In the genomic region with DNA sequence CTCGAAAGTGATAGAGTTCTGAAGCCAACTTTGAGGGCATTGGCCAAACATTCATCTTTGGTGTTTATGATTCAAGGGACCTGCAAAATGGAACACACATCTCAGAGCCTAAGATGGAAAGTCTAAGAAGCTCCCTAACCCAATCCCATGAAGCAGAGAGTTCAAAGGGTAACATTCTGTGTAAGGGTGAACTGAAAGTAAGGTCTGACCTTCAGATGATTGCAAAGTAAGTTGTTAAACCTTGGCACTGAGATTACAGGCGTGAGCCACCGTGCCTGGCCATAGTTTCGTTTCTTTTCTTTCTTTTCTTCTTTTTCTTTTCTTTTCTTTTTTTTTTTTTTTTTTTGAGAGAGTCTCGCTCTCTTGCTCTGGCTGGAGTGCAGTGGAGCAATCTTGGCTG, we compare ENCODE assay signal across 20 cellular contexts. TPM values are rescaled to one million over a fixed set of nuclear protein-coding genes. Genes with fewer than 3 reads are reported as not detected.
A peak's percentile ranks its signal among the peaks of the same experiment; 100 is the strongest.
DNase-seq lines count a peak whose midpoint lies in the region; ATAC-seq, FAIRE-seq and TF ChIP-seq lines count a peak whose summit lies in the region.
"Had no signal": no experiment of that assay in that cellular context is flagged by ENCODE, and none has a peak within 500 bp of the region (broad histone marks: within the 10 kb centered on the region; RNA-seq: fewer than 3 reads in every experiment).

No MANE protein-coding gene starts in this region.

- CTCF ChIA-PET in activated CD4-positive, alpha-beta T cell treated with anti-CD3 and anti-CD28 coated beads for 36 hours (lab: Charles Lee) = interaction anchor here (0.6 to 2.1 kb wide), 4 partner anchors 32 to 164 kb away, joined by 3 to 7 read pairs (median 6); partner anchors contain the start of gene ZNF282

- H3K4me3 Mint-ChIP-seq in activated CD4-positive, alpha-beta T cell treated with anti-CD3 and anti-CD28 coated beads for 36 hours = peak overlapping the region; percentile 93
- H3K4me3 Mint-ChIP-seq in naive thymus-derived CD8-positive, alpha-beta T cell = peak overlapping the region in 8 of 10 donors; percentile 36 to 96 (median 70)

- H3K9me2 ChIP-seq in Karpas-422 (replicated peaks; ENCODE audit: insufficient read depth, low read length) = no peaks in the 10 kb centered on the region

- H2AFZ ChIP-seq in Karpas-422 (ENCODE audit: low read length) = no peak overlapping the region

- intact Hi-C loops in activated CD4-positive, alpha-beta T cell treated with anti-CD3 and anti-CD28 coated beads for 36 hours (cut with DNase I, micrococcal nuclease) = loop anchor here in 1 of 2 experiments (5.0 to 10.0 kb wide), 2 partner anchors 357 to 1211 kb away; partner anchors contain the start of genes EZH2 and GIMAP8
- intact Hi-C loops in adrenal gland (cut with DNase I) = no loop called here

- peak overlapping the region; percentile 29 for H3K27ac Mint-ChIP-seq in activated CD4-positive, alpha-beta T cell treated with anti-CD3 and anti-CD28 coated beads for 36 hours
- peak overlapping the region in 1 of 10 donors; percentile 30 for H3K27ac Mint-ChIP-seq in naive thymus-derived CD8-positive, alpha-beta T cell

- ATAC-seq in activated CD4-positive, alpha-beta T cell treated with anti-CD3 and anti-CD28 coated beads for 36 hours = no peak
- ATAC-seq in naive thymus-derived CD8-positive, alpha-beta T cell = no peak
- no peak for ATAC-seq in HG03175 (IDR thresholded peaks at IDR 0.05; ENCODE audit: unreplicated experiment)

- 54 to 67% (median 58%) methylated on average over 5 of the region's 5 CpGs for WGBS in adrenal gland, 4 donors

- DNase-seq in activated CD4-positive, alpha-beta T cell treated with anti-CD3 and anti-CD28 coated beads for 36 hours = no peak
- no peak for DNase-seq in activated CD4-positive, alpha-beta T cell treated with anti-CD3 and anti-CD28 coated beads for 1 hour
- DNase-seq in Karpas-422 = peak; percentile 41
- peak in 2 of 7 donors; percentile 25 to 39 for DNase-seq in adrenal gland
- no peak for DNase-seq in naive thymus-derived CD8-positive, alpha-beta T cell
- no peak for DNase-seq in NCI-H1694 (lab: John Stamatoyannopoulos, UW)
- DNase-seq in D721Med (ENCODE audit: insufficient read length, low spot score) = no peak
- DNase-seq: 8988T; DMS153; KBM-7; NCI-H1048; NCI-H2081; NCI-H510A; stimulated activated CD8-positive, alpha-beta memory T cell treated with anti-CD3 and anti-CD28 coated beads, Interleukin-4, amount 100 ng/mL, for 48 hours; testis had no signal

- TF ChIP-seq CTCF in adrenal gland (IDR thresholded peaks at IDR 0.05) (no peak), D721Med (IDR thresholded peaks at IDR 0.05; ENCODE audit: insufficient read depth, missing control alignments) (no peak)

- H3K9ac ChIP-seq in Karpas-422 (ENCODE audit: low read length) = no peak overlapping the region

- no peak overlapping the region for H3K4me3 ChIP-seq in Karpas-422 (ENCODE audit: low read length)
- no peak overlapping the region for H3K4me3 ChIP-seq in adrenal gland
- H3K4me3 ChIP-seq: cardiac muscle cell, prostate gland, skin epidermis, testis had no signal

- H3K36me3 Mint-ChIP-seq in activated CD4-positive, alpha-beta T cell treated with anti-CD3 and anti-CD28 coated beads for 36 hours (ENCODE audit: low read depth) = peaks cover 35% of the 10 kb centered on the region
- peaks cover 6 to 10% (median 7%) of the 10 kb centered on the region in 3 donors for H3K36me3 Mint-ChIP-seq in naive thymus-derived CD8-positive, alpha-beta T cell

- H3K9me3 ChIP-seq in Karpas-422 (ENCODE audit: low read length) = peaks cover 6% of the 10 kb centered on the region; the same call in 1 of the 2 replicates
- H3K9me3 ChIP-seq in adrenal gland (replicated peaks in 1 of 3) = no peaks in the 10 kb centered on the region
- H3K9me3 ChIP-seq: prostate gland, testis had no signal

- peaks cover 53% of the 10 kb centered on the region for H3K4me1 Mint-ChIP-seq in activated CD4-positive, alpha-beta T cell treated with anti-CD3 and anti-CD28 coated beads for 36 hours
- peaks cover 15 to 63% (median 49%) of the 10 kb centered on the region in 4 donors for H3K4me1 Mint-ChIP-seq in naive thymus-derived CD8-positive, alpha-beta T cell

- no peaks in the 10 kb centered on the region for H4K20me1 ChIP-seq in Karpas-422 (ENCODE audit: insufficient read depth, low read depth, low read length)

- H3K79me2 ChIP-seq in Karpas-422 (ENCODE audit: low read length) = peaks cover 70% of the 10 kb centered on the region

- no peaks in the 10 kb centered on the region for H3K27me3 Mint-ChIP-seq in activated CD4-positive, alpha-beta T cell treated with anti-CD3 and anti-CD28 coated beads for 36 hours
- H3K27me3 Mint-ChIP-seq in naive thymus-derived CD8-positive, alpha-beta T cell = peaks cover 0 to 3% (median 2%) of the 10 kb centered on the region in 5 donors

- H3K36me3 ChIP-seq in Karpas-422 (ENCODE audit: insufficient read depth, low read length) = peaks cover 9% of the 10 kb centered on the region
- no peaks in the 10 kb centered on the region for H3K36me3 ChIP-seq in adrenal gland (replicated peaks in 1 of 2)
- H3K36me3 ChIP-seq: cardiac muscle cell, prostate gland had no signal

- H3K27ac ChIP-seq in Karpas-422 (ENCODE audit: low read length) (no peak overlapping the region), adrenal gland (peak overlapping the region in 4 of 5 donors; percentile 10 to 52 (median 30))
- H3K27ac ChIP-seq: cardiac muscle cell, prostate gland, skin epidermis, testis had no signal

- no peak for FAIRE-seq in D721Med (lab: Jason Lieb, UNC)
- FAIRE-seq: GM12891 had no signal

- H3K27me3 ChIP-seq in Karpas-422 (ENCODE audit: low read length) (no peaks in the 10 kb centered on the region), adrenal gland (no peaks in the 10 kb centered on the region)
- H3K27me3 ChIP-seq: testis had no signal

- peaks cover 40% of the 10 kb centered on the region for H3K4me1 ChIP-seq in Karpas-422 (ENCODE audit: low read length)
- H3K4me1 ChIP-seq in adrenal gland (replicated peaks in 1 of 2) = peaks cover 10 to 32% of the 10 kb centered on the region in 2 donors
- H3K4me1 ChIP-seq: prostate gland had no signal

- no peak for TF ChIP-seq POLR2A in adrenal gland (IDR thresholded peaks at IDR 0.05)

- H3K4me2 ChIP-seq in Karpas-422 (ENCODE audit: low read depth, low read length, poor library complexity, severe bottlenecking) = no peak overlapping the region

- peaks cover 9% of the 10 kb centered on the region for H3K9me3 Mint-ChIP-seq in activated CD4-positive, alpha-beta T cell treated with anti-CD3 and anti-CD28 coated beads for 36 hours (ENCODE audit: low read depth)
- peaks cover 0 to 9% (median 0%) of the 10 kb centered on the region in 9 donors for H3K9me3 Mint-ChIP-seq in naive thymus-derived CD8-positive, alpha-beta T cell

- POLR2A ChIA-PET in activated CD4-positive, alpha-beta T cell treated with anti-CD3 and anti-CD28 coated beads for 36 hours (lab: Charles Lee) = interaction anchor here (0.7 kb wide), 1 partner anchor 55 kb away, joined by 4 read pairs; no protein-coding TSS in a partner anchor
- POLR2A ChIA-PET in naive thymus-derived CD8-positive, alpha-beta T cell (lab: Charles Lee) = interaction anchor here (0.6 to 0.8 kb wide), 6 partner anchors 8 to 620 kb away, joined by 3 to 7 read pairs (median 4); partner anchors contain the start of gene ZNF783

RNA-seq across cellular contexts. Expression of gene ZNF212, which starts 2.2 kb away (rescaled TPM):
- 10 to 100 TPM in 1 of 2 experiments, 1 to 10 TPM in 1; 9.9 to 15.9 TPM for total RNA-seq in activated CD4-positive, alpha-beta T cell treated with anti-CD3 and anti-CD28 coated beads for 36 hours
- 3.5 and 14.6 TPM in 2 replicates for total RNA-seq in Karpas-422 (2014; rRNA removed; shearing (Covaris generic); ENCODE audit: low replicate concordance)
- total RNA-seq in adrenal gland = 10 to 100 TPM in 4 of 8 donors, 1 to 10 TPM in 4; 5.7 to 22.7 (median 10.4) TPM
- 10 to 100 TPM in 2 of 3 donors, 1 to 10 TPM in 1; 5.5 to 14.5 (median 14.5) TPM for polyA plus RNA-seq in adrenal gland
- 10 to 100 TPM; 19.2 to 19.7 TPM for total RNA-seq in naive thymus-derived CD8-positive, alpha-beta T cell
- polyA plus RNA-seq in naive thymus-derived CD8-positive, alpha-beta T cell = 1 to 10 TPM; 2.9 to 8.6 (median 3.7) TPM

RNA-seq across cellular contexts. Expression of gene ZNF783, which starts 20.3 kb away (rescaled TPM):
- 10 to 100 TPM; 14.5 to 15.4 TPM for total RNA-seq in activated CD4-positive, alpha-beta T cell treated with anti-CD3 and anti-CD28 coated beads for 36 hours
- 24.3 and 50.0 TPM in 2 replicates for total RNA-seq in Karpas-422 (2014; rRNA removed; shearing (Covaris generic); ENCODE audit: low replicate concordance)
- total RNA-seq in adrenal gland = 10 to 100 TPM in 3 of 8 donors, 1 to 10 TPM in 5; 4.5 to 15.4 (median 8.7) TPM
- polyA plus RNA-seq in adrenal gland = 10 to 100 TPM in 1 of 3 donors, 1 to 10 TPM in 2; 3.2 to 23.6 (median 9.1) TPM
- total RNA-seq in naive thymus-derived CD8-positive, alpha-beta T cell = 10 to 100 TPM; 45.2 to 46.0 TPM
- polyA plus RNA-seq in naive thymus-derived CD8-positive, alpha-beta T cell = 1 to 10 TPM; 3.6 to 9.0 (median 6.3) TPM

RNA-seq across cellular contexts. Expression of gene ZNF282, which starts 46.3 kb away (rescaled TPM):
- 10 to 100 TPM; 41.1 to 46.3 TPM for total RNA-seq in activated CD4-positive, alpha-beta T cell treated with anti-CD3 and anti-CD28 coated beads for 36 hours
- 20.7 and 20.8 TPM in 2 replicates for total RNA-seq in Karpas-422 (2014; rRNA removed; shearing (Covaris generic); ENCODE audit: low replicate concordance)
- 10 to 100 TPM; 13.6 to 33.8 (median 21.4) TPM for total RNA-seq in adrenal gland
- polyA plus RNA-seq in adrenal gland = 10 to 100 TPM in 2 of 3 donors, 1 to 10 TPM in 1; 3.6 to 15.1 (median 13.0) TPM
- total RNA-seq in naive thymus-derived CD8-positive, alpha-beta T cell = 10 to 100 TPM; 19.1 to 19.5 TPM
- polyA plus RNA-seq in naive thymus-derived CD8-positive, alpha-beta T cell = 1 to 10 TPM in 1 of 3 donors, under 1 TPM in 2; 0.66 to 1.1 (median 0.90) TPM
